ENCODE assay signal across 19 cellular contexts in genomic region chr4:15161439-15161838, GRCh38.
"Had no signal": no experiment of that assay in that cellular context is flagged by ENCODE, and none has a peak within 500 bp of the region (broad histone marks: within the 10 kb centered on the region; RNA-seq: fewer than 3 reads in every experiment).

No MANE protein-coding gene starts in this region.

- ATAC-seq: esophagus mucosa; naive thymus-derived CD4-positive, alpha-beta T cell; pancreas; right lobe of liver; stimulated activated memory B cell treated with anti-CD40 and anti-IgM and Interleukin-4, amounts not matched to agents 10 μg/mL and 1 μg/mL and 100 μg/mL, for 72 hours had no signal

- H3K27me3 Mint-ChIP-seq: stimulated activated memory B cell treated with anti-CD40 and anti-IgM and Interleukin-4, amounts not matched to agents 10 μg/mL and 1 μg/mL and 100 μg/mL, for 72 hours had no signal

- H3K4me3 ChIP-seq: ascending aorta, pancreas, right lobe of liver, thyroid gland had no signal

- DNase-seq: activated CD4-positive, alpha-beta T cell treated with anti-CD3 and anti-CD28 coated beads, Interleukin-2, amount 50 U/mL, for 1 hour; activated CD4-positive, CD25-positive, alpha-beta regulatory T cell treated with anti-CD3 and anti-CD28 coated beads, Interleukin-2, amount 50 U/mL, for 72 hours; activated CD8-positive, alpha-beta memory T cell treated with anti-CD3 and anti-CD28 coated beads for 24 hours; activated CD8-positive, alpha-beta memory T cell treated with anti-CD3 and anti-CD28 coated beads, Interleukin-2, amount 50 U/mL, for 48 hours; activated effector memory CD4-positive, alpha-beta T cell treated with anti-CD3 and anti-CD28 coated beads, Interleukin-2, amount 50 U/mL, for 16 hours; activated T-cell treated with anti-CD3 and anti-CD28 coated beads, Interleukin-2, amount 50 U/mL, for 48 hours; cerebellar nuclear complex; cortex of kidney; naive thymus-derived CD4-positive, alpha-beta T cell; pancreas; right lobe of liver; stimulated activated CD4-positive, alpha-beta T cell treated with anti-CD3 and anti-CD28 coated beads, Interleukin-4, amount 100 ng/mL, for 4 hours; T-helper 9 cell; thyroid gland had no signal

- H3K36me3 ChIP-seq: ascending aorta, pancreas, right lobe of liver, thyroid gland had no signal

- H3K36me3 Mint-ChIP-seq: activated naive CD4-positive, alpha-beta T cell treated with anti-CD3 and anti-CD28 coated beads, Interleukin-2, amount 50 U/mL, for 24 hours; memory B cell; naive thymus-derived CD4-positive, alpha-beta T cell; stimulated activated memory B cell treated with anti-CD40 and anti-IgM and Interleukin-4, amounts not matched to agents 10 μg/mL and 1 μg/mL and 100 μg/mL, for 72 hours had no signal

- H3K27me3 ChIP-seq: ascending aorta, pancreas, right lobe of liver, thyroid gland had no signal

- H3K27ac ChIP-seq: ascending aorta, pancreas, right lobe of liver, thyroid gland had no signal

- H3K9me3 ChIP-seq: ascending aorta, pancreas, right lobe of liver, thyroid gland had no signal

- H3K4me3 Mint-ChIP-seq: activated naive CD4-positive, alpha-beta T cell treated with anti-CD3 and anti-CD28 coated beads, Interleukin-2, amount 50 U/mL, for 24 hours; memory B cell; naive thymus-derived CD4-positive, alpha-beta T cell; stimulated activated memory B cell treated with anti-CD40 and anti-IgM and Interleukin-4, amounts not matched to agents 10 μg/mL and 1 μg/mL and 100 μg/mL, for 72 hours had no signal

- H3K4me1 ChIP-seq: ascending aorta, pancreas, right lobe of liver, thyroid gland had no signal

- H3K4me1 Mint-ChIP-seq: activated naive CD4-positive, alpha-beta T cell treated with anti-CD3 and anti-CD28 coated beads, Interleukin-2, amount 50 U/mL, for 24 hours had no signal

- H3K27ac Mint-ChIP-seq: activated naive CD4-positive, alpha-beta T cell treated with anti-CD3 and anti-CD28 coated beads, Interleukin-2, amount 50 U/mL, for 24 hours; memory B cell; naive thymus-derived CD4-positive, alpha-beta T cell; stimulated activated memory B cell treated with anti-CD40 and anti-IgM and Interleukin-4, amounts not matched to agents 10 μg/mL and 1 μg/mL and 100 μg/mL, for 72 hours had no signal
